10 cellular contexts compared by ENCODE assay signal in the genomic region with DNA sequence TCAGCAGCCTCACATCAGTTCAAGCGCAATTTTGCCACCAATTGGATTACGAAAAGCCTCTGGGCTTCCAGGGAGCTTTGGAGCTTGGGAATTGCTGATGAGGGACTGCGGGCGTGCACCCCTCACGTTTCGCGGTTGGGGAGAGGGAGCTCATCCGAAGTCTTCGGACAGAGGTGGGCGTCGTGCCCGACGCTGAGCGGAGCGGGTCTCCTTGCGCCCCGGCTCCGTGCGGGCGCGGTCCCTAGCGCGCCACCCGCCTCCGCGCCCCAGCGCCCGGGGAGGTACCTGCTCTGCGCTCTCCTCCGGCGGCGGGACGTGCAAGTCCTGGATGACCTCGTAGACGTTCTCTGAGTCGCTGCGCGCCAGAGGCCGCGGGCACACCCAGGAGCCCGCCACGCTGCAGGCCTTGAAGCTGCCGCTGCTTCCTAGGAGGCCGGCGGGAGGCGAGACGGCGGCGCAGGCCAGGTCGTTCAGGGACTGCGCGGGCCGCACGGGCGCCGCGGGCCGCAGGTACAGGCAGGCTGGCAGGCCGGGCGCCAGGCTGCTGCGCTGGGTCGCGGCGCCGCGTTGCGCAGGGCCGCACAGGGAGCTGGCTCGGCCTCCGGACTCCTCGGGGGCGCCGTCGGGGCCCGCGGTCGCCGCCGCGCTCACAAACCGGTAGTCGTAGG. TPM values are rescaled to one million over a fixed set of nuclear protein-coding genes. Genes with fewer than 3 reads are reported as not detected.
DNase-seq lines count a peak whose midpoint lies in the region; ATAC-seq and TF ChIP-seq lines count a peak whose summit lies in the region.
"Had no signal": no experiment of that assay in that cellular context is flagged by ENCODE, and none has a peak within 500 bp of the region (broad histone marks: within the 10 kb centered on the region; RNA-seq: fewer than 3 reads in every experiment).

No MANE protein-coding gene starts in this region.

- H3K4me1 Mint-ChIP-seq in activated naive CD8-positive, alpha-beta T cell (ENCODE audit: low read depth), result peaks cover 18% of the 10 kb centered on the region
- H3K4me1 Mint-ChIP-seq in activated naive CD8-positive, alpha-beta T cell treated with anti-CD3 and anti-CD28 coated beads, Interleukin-2, amount 50 U/mL, for 24 hours, result peaks cover 22% of the 10 kb centered on the region
- H3K4me1 Mint-ChIP-seq in activated CD4-positive, alpha-beta T cell treated with anti-CD3 and anti-CD28 coated beads, Interleukin-2, amount 10 ng/mL, durations not matched to agents 24 days and 14 days, result peaks cover 21% of the 10 kb centered on the region

- no peaks in the 10 kb centered on the region for H3K27me3 Mint-ChIP-seq in activated naive CD8-positive, alpha-beta T cell
- H3K27me3 Mint-ChIP-seq in activated naive CD8-positive, alpha-beta T cell treated with anti-CD3 and anti-CD28 coated beads, Interleukin-2, amount 50 U/mL, for 24 hours, result peaks cover 8% of the 10 kb centered on the region
- H3K27me3 Mint-ChIP-seq in activated CD4-positive, alpha-beta T cell treated with anti-CD3 and anti-CD28 coated beads, Interleukin-2, amount 10 ng/mL, durations not matched to agents 24 days and 14 days, result no peaks in the 10 kb centered on the region

- no peak for TF ChIP-seq POLR2A in transverse colon (IDR thresholded peaks at IDR 0.05)

- no peak for DNase-seq in activated naive CD8-positive, alpha-beta T cell treated with anti-CD3 and anti-CD28 coated beads, Interleukin-2, amount 50 U/mL, for 24 hours
- DNase-seq in WERI-Rb-1, result no peak
- DNase-seq in left kidney (ENCODE audit: low read depth, low spot score), result peak; percentile 70
- DNase-seq in transverse colon, result no peak
- no peak for DNase-seq in stimulated activated CD8-positive, alpha-beta memory T cell treated with anti-CD3 and anti-CD28 coated beads, Interleukin-4, amount 100 ng/mL, for 48 hours
- no peak for DNase-seq in stimulated activated naive CD4-positive, alpha-beta T cell treated with Interleukin-2 at 50 U/mL for 16 hours (lab: John Stamatoyannopoulos, UW)
- no peak for DNase-seq in activated CD4-positive, alpha-beta T cell treated with anti-CD3 and anti-CD28 coated beads, Interleukin-2, amount 10 ng/mL, durations not matched to agents 24 days and 14 days
- DNase-seq: stimulated activated CD4-positive, alpha-beta T cell treated with anti-CD3 and anti-CD28 coated beads, Interleukin-4, amount 100 ng/mL, for 24 hours had no signal

- no peaks in the 10 kb centered on the region for H3K9me3 ChIP-seq in WERI-Rb-1 (ENCODE audit: severe bottlenecking)
- H3K9me3 ChIP-seq in transverse colon, result no peaks in the 10 kb centered on the region
- H3K9me3 ChIP-seq: adrenal gland had no signal

- H3K36me3 ChIP-seq in WERI-Rb-1 (no peaks in the 10 kb centered on the region), transverse colon (no peaks in the 10 kb centered on the region)
- H3K36me3 ChIP-seq: adrenal gland had no signal

- H3K27ac ChIP-seq in WERI-Rb-1 (no peak overlapping the region), transverse colon (peak overlapping the region; percentile 17 to 71 (median 65))

- H3K27ac Mint-ChIP-seq in activated naive CD8-positive, alpha-beta T cell, result no peak overlapping the region
- H3K27ac Mint-ChIP-seq in activated naive CD8-positive, alpha-beta T cell treated with anti-CD3 and anti-CD28 coated beads, Interleukin-2, amount 50 U/mL, for 24 hours, result no peak overlapping the region
- H3K27ac Mint-ChIP-seq in activated CD4-positive, alpha-beta T cell treated with anti-CD3 and anti-CD28 coated beads, Interleukin-2, amount 10 ng/mL, durations not matched to agents 24 days and 14 days, result no peak overlapping the region

- H3K27me3 ChIP-seq in WERI-Rb-1 (ENCODE audit: insufficient read depth, low read depth, severe bottlenecking), result peaks cover 37% of the 10 kb centered on the region
- H3K27me3 ChIP-seq in transverse colon, result peaks cover 32% of the 10 kb centered on the region

- no peak for TF ChIP-seq EP300 in transverse colon (IDR thresholded peaks at IDR 0.05; ENCODE audit: low read depth)

- intact Hi-C loops in transverse colon (cut with DNase I; ENCODE audit: low total_unique reads), result no loop called here
- intact Hi-C loops in activated CD4-positive, alpha-beta T cell treated with anti-CD3 and anti-CD28 coated beads, Interleukin-2, amount 10 ng/mL, durations not matched to agents 24 days and 14 days (cut with micrococcal nuclease), result loop anchor here (2.0 kb wide), 1 partner anchor 163 kb away; no protein-coding TSS in a partner anchor

- peaks cover 36 to 59% (median 42%) of the 10 kb centered on the region in 4 donors for H3K4me1 ChIP-seq in transverse colon

- no peak for TF ChIP-seq CTCF in WERI-Rb-1 (IDR thresholded peaks at IDR 0.05; ENCODE audit: low read depth, low read length)
- no peak for TF ChIP-seq CTCF in transverse colon (IDR thresholded peaks at IDR 0.05)

- H3K36me3 Mint-ChIP-seq in activated naive CD8-positive, alpha-beta T cell, result no peaks in the 10 kb centered on the region
- no peaks in the 10 kb centered on the region for H3K36me3 Mint-ChIP-seq in activated naive CD8-positive, alpha-beta T cell treated with anti-CD3 and anti-CD28 coated beads, Interleukin-2, amount 50 U/mL, for 24 hours (ENCODE audit: low read depth)
- H3K36me3 Mint-ChIP-seq in activated CD4-positive, alpha-beta T cell treated with anti-CD3 and anti-CD28 coated beads, Interleukin-2, amount 10 ng/mL, durations not matched to agents 24 days and 14 days (ENCODE audit: low read depth), result peaks cover 2% of the 10 kb centered on the region

- WGBS in transverse colon (ENCODE audit: low coverage in 1 of 2), 2 donors, result 60 to 90% methylated on average over 1 to 52 of the region's 82 CpGs

- in situ Hi-C loops in transverse colon (cut with MboI; ENCODE audit: low pct_ligation_motif_present in 1 of 4, low pct_unique_long_range_greater_than_20kb in 1 of 4, low sequenced_read_pairs in 3 of 4), result loop anchor here in 1 of 4 donors (25.0 kb wide), 1 partner anchor 158 kb away; no protein-coding TSS in a partner anchor

- H3K4me3 ChIP-seq in WERI-Rb-1 (ENCODE audit: low read depth, low read length), result peak overlapping the region; percentile 18
- H3K4me3 ChIP-seq in transverse colon, result no peak overlapping the region
- H3K4me3 ChIP-seq: adrenal gland had no signal

- peak overlapping the region; percentile 65 for H3K4me3 Mint-ChIP-seq in activated naive CD8-positive, alpha-beta T cell
- H3K4me3 Mint-ChIP-seq in activated naive CD8-positive, alpha-beta T cell treated with anti-CD3 and anti-CD28 coated beads, Interleukin-2, amount 50 U/mL, for 24 hours, result no peak overlapping the region
- H3K4me3 Mint-ChIP-seq in activated CD4-positive, alpha-beta T cell treated with anti-CD3 and anti-CD28 coated beads, Interleukin-2, amount 10 ng/mL, durations not matched to agents 24 days and 14 days, result no peak overlapping the region

- no peak for ATAC-seq in activated naive CD8-positive, alpha-beta T cell treated with anti-CD3 and anti-CD28 coated beads, Interleukin-2, amount 50 U/mL, for 24 hours

- no peaks in the 10 kb centered on the region for H3K9me3 Mint-ChIP-seq in activated naive CD8-positive, alpha-beta T cell (ENCODE audit: low read depth)
- H3K9me3 Mint-ChIP-seq in activated naive CD8-positive, alpha-beta T cell treated with anti-CD3 and anti-CD28 coated beads, Interleukin-2, amount 50 U/mL, for 24 hours, result no peaks in the 10 kb centered on the region
- H3K9me3 Mint-ChIP-seq in activated CD4-positive, alpha-beta T cell treated with anti-CD3 and anti-CD28 coated beads, Interleukin-2, amount 10 ng/mL, durations not matched to agents 24 days and 14 days, result no peaks in the 10 kb centered on the region

RNA-seq across cellular contexts. Expression of a gene that starts 3.2 kb away (rescaled TPM):
- 100 to 1,000 TPM; 194 to 489 (median 294) TPM for total RNA-seq in transverse colon
- total RNA-seq in activated CD4-positive, alpha-beta T cell treated with anti-CD3 and anti-CD28 coated beads, Interleukin-2, amount 10 ng/mL, durations not matched to agents 24 days and 14 days, result 47.9 and 48.3 TPM in 2 replicates
